Comparison of ENCODE assay signal across 8 cellular contexts in genomic region chr16:85800321-85800669, GRCh38. TPM values are rescaled to one million over a fixed set of nuclear protein-coding genes. Genes with fewer than 3 reads are reported as not detected.
DNase-seq lines count a peak whose midpoint lies in the region; ATAC-seq and TF ChIP-seq lines count a peak whose summit lies in the region.

No MANE protein-coding gene starts in this region.

- peak overlapping the region; percentile 95 for H2AFZ ChIP-seq in neuronal stem cell (ENCODE audit: low read length)

- ATAC-seq in HG03097 (IDR thresholded peaks at IDR 0.05; ENCODE audit: low FRiP score, unreplicated experiment): no peak

- peak overlapping the region; percentile 97 for H3K9ac ChIP-seq in neuronal stem cell (ENCODE audit: low read depth, low read length, poor library complexity)

- no peak overlapping the region for H4K8ac ChIP-seq in neuronal stem cell (ENCODE audit: low read depth, low read length)

- no peak overlapping the region for H3K27ac ChIP-seq in neuronal stem cell (replicated peaks; ENCODE audit: low read length)

- H3K4me3 ChIP-seq in epithelial cell of proximal tubule (ENCODE audit: low read depth, low read length) (peak overlapping the region; percentile 97), neuronal stem cell (ENCODE audit: low read length in 2 of 2) (peak overlapping the region; percentile 91 to 99)

- peaks cover 30 to 69% of the 10 kb centered on the region in 2 donors for H3K36me3 ChIP-seq in neuronal stem cell (replicated peaks in 1 of 2; ENCODE audit: control insufficient read depth in 2 of 2, insufficient read depth in 2 of 2, low read length in 2 of 2)

- H4K91ac ChIP-seq in neuronal stem cell (ENCODE audit: low read depth, low read length, poor library complexity): no peak overlapping the region

- no peaks in the 10 kb centered on the region for H3K9me3 ChIP-seq in neuronal stem cell (replicated peaks in 1 of 2; ENCODE audit: control insufficient read depth in 2 of 2, insufficient read depth in 1 of 2, low read depth in 1 of 2, low read length in 2 of 2)

- no peak overlapping the region for H2BK15ac ChIP-seq in neuronal stem cell (ENCODE audit: low read length)

- no peak for TF ChIP-seq CTCF in epithelial cell of proximal tubule (conservative IDR thresholded peaks at IDR 0.05; ENCODE audit: low read depth, low read length)

- no peak overlapping the region for H2BK120ac ChIP-seq in neuronal stem cell (ENCODE audit: low read depth, low read length)

- no CpG with 5 or more reads among the region's 9 CpGs for WGBS in neuronal stem cell (ENCODE audit: extremely low coverage in 2 of 2, insufficient read length in 2 of 2, insufficient replicate concordance in 1 of 2), 2 donors

- peak overlapping the region; percentile 39 for H3K14ac ChIP-seq in neuronal stem cell (ENCODE audit: low read length)

- no peak overlapping the region for H3K4ac ChIP-seq in neuronal stem cell (ENCODE audit: low read length)

- H2BK12ac ChIP-seq in neuronal stem cell (ENCODE audit: low read length): no peak overlapping the region

- H2AK5ac ChIP-seq in neuronal stem cell (ENCODE audit: low read depth, low read length): no peak overlapping the region

- H2BK5ac ChIP-seq in neuronal stem cell (ENCODE audit: low read length): peak overlapping the region; percentile 79

- no peaks in the 10 kb centered on the region for H3K27me3 ChIP-seq in neuronal stem cell (ENCODE audit: control insufficient read depth in 3 of 3, insufficient read depth in 3 of 3, low read depth in 1 of 3, low read length in 3 of 3)

- H3K79me1 ChIP-seq in neuronal stem cell (ENCODE audit: low read depth, low read length): peaks cover 18% of the 10 kb centered on the region

- DNase-seq in activated naive CD4-positive, alpha-beta T cell treated with Interleukin-2 at 50 U/mL for 16 hours: peak; percentile 54
- DNase-seq in activated naive CD4-positive, alpha-beta T cell (lab: John Stamatoyannopoulos, UW): no peak
- peak; percentile 37 for DNase-seq in T-helper 22 cell (ENCODE audit: low read depth)
- DNase-seq in epithelial cell of proximal tubule (ENCODE audit: low read depth): no peak
- DNase-seq in neuronal stem cell (ENCODE audit: low spot score): no peak
- DNase-seq in DMS153 (lab: John Stamatoyannopoulos, UW): no peak
- DNase-seq in NCI-H1048 (lab: John Stamatoyannopoulos, UW): no peak

- no peak overlapping the region for H3K23ac ChIP-seq in neuronal stem cell (ENCODE audit: low read depth, low read length, poor library complexity)

- no peak overlapping the region for H3K18ac ChIP-seq in neuronal stem cell (ENCODE audit: low read length)

- H3K4me2 ChIP-seq in neuronal stem cell (ENCODE audit: insufficient read depth, low read length, poor library complexity, severe bottlenecking): peak overlapping the region; percentile 88

- H3K4me1 ChIP-seq in neuronal stem cell (ENCODE audit: control insufficient read depth in 2 of 2, insufficient read depth in 1 of 2, low read depth in 1 of 2, low read length in 2 of 2): peaks cover 3 to 7% of the 10 kb centered on the region in 2 donors

RNA-seq across cellular contexts. Expression of gene COX4I1, which starts 0.8 kb away (rescaled TPM):
- 620 and 824 TPM in 2 replicates for total RNA-seq in epithelial cell of proximal tubule
- polyA plus RNA-seq in neuronal stem cell (2013, experiment 1 of 2): 874 TPM
- 829 TPM for polyA plus RNA-seq in neuronal stem cell (2013, experiment 2 of 2)

RNA-seq across cellular contexts. Expression of gene EMC8, which starts 1.0 kb away (rescaled TPM):
- total RNA-seq in epithelial cell of proximal tubule: 45.9 and 62.9 TPM in 2 replicates
- 25.0 TPM for polyA plus RNA-seq in neuronal stem cell (2013, experiment 1 of 2)
- polyA plus RNA-seq in neuronal stem cell (2013, experiment 2 of 2): 25.5 TPM

RNA-seq across cellular contexts. Expression of gene C16orf74, which starts 49.4 kb away (rescaled TPM):
- total RNA-seq in epithelial cell of proximal tubule: 8.2 and 12.2 TPM in 2 replicates
- polyA plus RNA-seq in neuronal stem cell (2013, experiment 1 of 2): 2.8 TPM
- polyA plus RNA-seq in neuronal stem cell (2013, experiment 2 of 2): 3.0 TPM

Comparison
In these comparisons a context has a peak if more than half of its experiments do, and no peak if none do; other contexts are left out.
1. DNase-seq: peak in activated naive CD4-positive, alpha-beta T cell treated with Interleukin-2 at 50 U/mL for 16 hours (single experiment) and T-helper 22 cell (single experiment); none in activated naive CD4-positive, alpha-beta T cell (0 of 4), epithelial cell of proximal tubule (single experiment), neuronal stem cell (single experiment), DMS153 (single experiment) and NCI-H1048 (single experiment).